8 cellular contexts compared by ENCODE assay signal in genomic region chr21:33761104-33762036, GRCh38.
DNase-seq lines count a peak whose midpoint lies in the region; ATAC-seq, FAIRE-seq and TF ChIP-seq lines count a peak whose summit lies in the region.

No MANE protein-coding gene starts in this region.

- TF ChIP-seq POLR2A in adrenal gland (IDR thresholded peaks at IDR 0.05) = no peak

- H3K4me1 ChIP-seq in adrenal gland (replicated peaks in 1 of 2) = peaks cover 12 to 14% of the 10 kb centered on the region in 2 donors
- H3K4me1 ChIP-seq in right atrium auricular region = peaks cover 0 to 19% of the 10 kb centered on the region in 2 donors
- H3K4me1 ChIP-seq in small intestine (ENCODE audit: control insufficient read depth in 2 of 2, insufficient read depth in 1 of 2, low read depth in 1 of 2, low read length in 1 of 2) = no peaks in the 10 kb centered on the region

- FAIRE-seq in HTR-8/SVneo (lab: Jason Lieb, UNC) (peak; percentile 82), small intestine (lab: Jason Lieb, UNC) (no peak)

- DNase-seq in 8988T (peak; percentile 13), HTR-8/SVneo (ENCODE audit: insufficient read length, low spot score) (peak; percentile 92), adrenal gland (peak in 4 of 7 donors; percentile 31 to 60 (median 43)), right atrium auricular region (ENCODE audit: low spot score) (no peak), small intestine (peak; percentile 31), NCI-H2029 treated with DMSO at 0.1 percent for 48 hours (lab: John Stamatoyannopoulos, UW) (no peak)
- DNase-seq in stimulated activated CD4-positive, alpha-beta T cell treated with anti-CD3 and anti-CD28 coated beads, Interleukin-4, amount 100 ng/mL, for 24 hours = no peak

- TF ChIP-seq CTCF in adrenal gland (IDR thresholded peaks at IDR 0.05) = no peak
- TF ChIP-seq CTCF in right atrium auricular region (IDR thresholded peaks at IDR 0.05) = no peak

- intact Hi-C loops in adrenal gland (cut with DNase I) = no loop called here

- ATAC-seq in activated T-helper 17 cell treated with anti-CD3 and anti-CD28 coated beads, Interleukin-2, amount 50 U/mL, for 72 hours (replicated peaks) = no peak

- H3K27ac ChIP-seq in adrenal gland = peak overlapping the region; percentile 17 to 75 (median 46)
- H3K27ac ChIP-seq in right atrium auricular region = peak overlapping the region; percentile 61 to 74
- peak overlapping the region in 1 of 2 donors; percentile 75 for H3K27ac ChIP-seq in small intestine (ENCODE audit: low read depth in 1 of 2, low read length in 1 of 2)

- no peaks in the 10 kb centered on the region for H3K27me3 Mint-ChIP-seq in activated T-helper 17 cell treated with anti-CD3 and anti-CD28 coated beads, Interleukin-2, amount 50 U/mL, for 72 hours

- H3K27ac Mint-ChIP-seq in activated T-helper 17 cell treated with anti-CD3 and anti-CD28 coated beads, Interleukin-2, amount 50 U/mL, for 72 hours = no peak overlapping the region

- H3K36me3 ChIP-seq in adrenal gland (replicated peaks in 1 of 2) (peaks cover 0 to 10% of the 10 kb centered on the region in 2 donors), right atrium auricular region (peaks cover 7% of the 10 kb centered on the region), small intestine (ENCODE audit: control insufficient read depth in 2 of 2, insufficient read depth in 2 of 2, low read length in 2 of 2) (peaks cover 0 to 2% of the 10 kb centered on the region in 2 donors)

- H3K9me3 Mint-ChIP-seq in activated T-helper 17 cell treated with anti-CD3 and anti-CD28 coated beads, Interleukin-2, amount 50 U/mL, for 72 hours = no peaks in the 10 kb centered on the region

- H3K27me3 ChIP-seq in adrenal gland = no peaks in the 10 kb centered on the region
- H3K27me3 ChIP-seq in right atrium auricular region = no peaks in the 10 kb centered on the region
- H3K27me3 ChIP-seq in small intestine (ENCODE audit: control insufficient read depth in 2 of 2, insufficient read depth in 2 of 2, low read length in 2 of 2) = no peaks in the 10 kb centered on the region

- H3K9me3 ChIP-seq in adrenal gland (replicated peaks in 1 of 3) (no peaks in the 10 kb centered on the region), right atrium auricular region (no peaks in the 10 kb centered on the region), small intestine (ENCODE audit: control insufficient read depth, low read depth) (no peaks in the 10 kb centered on the region)

- H3K36me3 Mint-ChIP-seq in activated T-helper 17 cell treated with anti-CD3 and anti-CD28 coated beads, Interleukin-2, amount 50 U/mL, for 72 hours (ENCODE audit: low read depth) = no peaks in the 10 kb centered on the region

- H3K4me3 ChIP-seq in adrenal gland = no peak overlapping the region
- peak overlapping the region in 1 of 2 donors; percentile 19 for H3K4me3 ChIP-seq in right atrium auricular region
- no peak overlapping the region for H3K4me3 ChIP-seq in small intestine (ENCODE audit: low read depth in 1 of 2, low read length in 2 of 2)

- WGBS in adrenal gland, 4 donors = 44 to 62% (median 52%) methylated on average over 12 of the region's 12 CpGs
- WGBS in small intestine, 3 donors = 53 to 85% (median 76%) methylated on average over 12 of the region's 12 CpGs

- no peaks in the 10 kb centered on the region for H3K4me1 Mint-ChIP-seq in activated T-helper 17 cell treated with anti-CD3 and anti-CD28 coated beads, Interleukin-2, amount 50 U/mL, for 72 hours

- H3K4me3 Mint-ChIP-seq in activated T-helper 17 cell treated with anti-CD3 and anti-CD28 coated beads, Interleukin-2, amount 50 U/mL, for 72 hours = no peak overlapping the region

Comparison
In these comparisons a context has a peak if more than half of its experiments do, and no peak if none do; other contexts are left out.
1. DNase-seq: peak in 8988T (single experiment), HTR-8/SVneo (single experiment), adrenal gland (4 of 7) and small intestine (single experiment); none in right atrium auricular region (single experiment), NCI-H2029 treated with DMSO at 0.1 percent for 48 hours (single experiment) and stimulated activated CD4-positive, alpha-beta T cell treated with anti-CD3 and anti-CD28 coated beads, Interleukin-4, amount 100 ng/mL, for 24 hours (single experiment).